In genomic region chr22:33056108-33056507, GRCh38 we compare ENCODE assay signal across 1 cellular context.
TF ChIP-seq lines count a peak whose summit lies in the region.

No MANE protein-coding gene starts in this region.

TF ChIP-seq in GM23338, 12 proteins besides CTCF, POLR2A, EP300 and RAD21 (continued from another document):
- TF ChIP-seq ZNF462 (CRISPR knock-in tag; IDR thresholded peaks at IDR 0.05) (no peak), CREB1 (CRISPR knock-in tag; IDR thresholded peaks at IDR 0.05; ENCODE audit: low read depth) (no peak), REST (IDR thresholded peaks at IDR 0.05; ENCODE audit: unreplicated experiment) (no peak), STAT1 (IDR thresholded peaks at IDR 0.05; ENCODE audit: unreplicated experiment) (no peak), ZNF331 (CRISPR knock-in tag; IDR thresholded peaks at IDR 0.05; ENCODE audit: low read depth) (no peak), POLR2AphosphoS5 (IDR thresholded peaks at IDR 0.05; ENCODE audit: low read depth) (no peak), ETS1 (IDR thresholded peaks at IDR 0.05) (no peak), JUNB (IDR thresholded peaks at IDR 0.05; ENCODE audit: unreplicated experiment) (no peak), ZNF114 (CRISPR knock-in tag; IDR thresholded peaks at IDR 0.05) (no peak), NANOG (IDR thresholded peaks at IDR 0.05; ENCODE audit: borderline replicate concordance) (no peak), EZH2 (IDR thresholded peaks at IDR 0.05; ENCODE audit: low read depth, unreplicated experiment) (no peak)
